ENCODE assay signal across 11 cellular contexts in genomic region chr9:121360975-121361374, GRCh38. TPM values are rescaled to one million over a fixed set of nuclear protein-coding genes. Genes with fewer than 3 reads are reported as not detected.
DNase-seq lines count a peak whose midpoint lies in the region; ATAC-seq and TF ChIP-seq lines count a peak whose summit lies in the region.
"Had no signal": no experiment of that assay in that cellular context is flagged by ENCODE, and none has a peak within 500 bp of the region (broad histone marks: within the 10 kb centered on the region; RNA-seq: fewer than 3 reads in every experiment).

No MANE protein-coding gene starts in this region.

- no peak overlapping the region for H3K4me3 Mint-ChIP-seq in osteocyte (ENCODE audit: unreplicated experiment)
- H3K4me3 Mint-ChIP-seq: central memory CD8-positive, alpha-beta T cell had no signal

- H3K36me3 ChIP-seq in effector memory CD4-positive, alpha-beta T cell (ENCODE audit: control insufficient read depth, insufficient read depth, low read length), result no peaks in the 10 kb centered on the region

- H3K27me3 ChIP-seq in effector memory CD4-positive, alpha-beta T cell (replicated peaks; ENCODE audit: control insufficient read depth, insufficient read depth, low read length, poor library complexity, severe bottlenecking), result no peaks in the 10 kb centered on the region

- no peaks in the 10 kb centered on the region for H3K9me3 Mint-ChIP-seq in osteocyte (ENCODE audit: unreplicated experiment)
- H3K9me3 Mint-ChIP-seq: central memory CD8-positive, alpha-beta T cell had no signal

- H3K27me3 Mint-ChIP-seq in osteocyte (ENCODE audit: unreplicated experiment), result no peaks in the 10 kb centered on the region
- H3K27me3 Mint-ChIP-seq: central memory CD8-positive, alpha-beta T cell had no signal

- peaks cover 53% of the 10 kb centered on the region for H3K4me1 Mint-ChIP-seq in osteocyte (ENCODE audit: unreplicated experiment)

- peak overlapping the region; percentile 66 for H3K27ac Mint-ChIP-seq in osteocyte (ENCODE audit: unreplicated experiment)

- H3K36me3 Mint-ChIP-seq in osteocyte (ENCODE audit: unreplicated experiment), result no peaks in the 10 kb centered on the region

- no peak overlapping the region for H3K27ac ChIP-seq in effector memory CD4-positive, alpha-beta T cell (ENCODE audit: insufficient read depth, low read length, poor library complexity, severe bottlenecking)

- no peak overlapping the region for H3K4me3 ChIP-seq in AG10803 (ENCODE audit: low read length)
- H3K4me3 ChIP-seq in effector memory CD4-positive, alpha-beta T cell (ENCODE audit: insufficient read depth, low read depth, low read length, poor library complexity, severe bottlenecking), result no peak overlapping the region

- no peak for ATAC-seq in HG03354 (IDR thresholded peaks at IDR 0.05; ENCODE audit: poor library complexity, severe bottlenecking, unreplicated experiment)

- DNase-seq in AG10803 (ENCODE audit: low read depth), result peak; percentile 85
- DNase-seq in RPMI7951 (ENCODE audit: low read depth), result peak; percentile 70
- DNase-seq in fibroblast of peridontal ligament (ENCODE audit: extremely low read depth), result peak; percentile 90
- no peak for DNase-seq in osteocyte (ENCODE audit: extremely low spot score, unreplicated experiment)
- no peak for DNase-seq in COLO668 (lab: John Stamatoyannopoulos, UW; ENCODE audit: unreplicated experiment)
- no peak for DNase-seq in effector memory CD4-positive, alpha-beta T cell
- no peak for DNase-seq in NCI-H1092 (lab: John Stamatoyannopoulos, UW)
- DNase-seq: activated CD4-positive, alpha-beta T cell treated with anti-CD3 and anti-CD28 coated beads, Interleukin-2, amount 50 U/mL, for 1 hour; midbrain had no signal

- H3K9me3 ChIP-seq in effector memory CD4-positive, alpha-beta T cell (ENCODE audit: control insufficient read depth, low read length), result no peaks in the 10 kb centered on the region

- H3K4me1 ChIP-seq in effector memory CD4-positive, alpha-beta T cell (ENCODE audit: control insufficient read depth, insufficient read depth, low read length, poor library complexity, severe bottlenecking), result no peaks in the 10 kb centered on the region

- no peak for TF ChIP-seq CTCF in AG10803 (conservative IDR thresholded peaks at IDR 0.05; ENCODE audit: low read length)
- no peak for TF ChIP-seq CTCF in osteocyte (IDR thresholded peaks at IDR 0.05)

RNA-seq across cellular contexts. Expression of gene STOM, which starts 9.1 kb away (rescaled TPM):
- total RNA-seq in RPMI7951 (2014; rRNA removed; shearing (Covaris generic)), result 43.7 and 45.1 TPM in 2 replicates
- 51.0 and 53.2 TPM in 2 replicates for total RNA-seq in osteocyte

Comparison
In these comparisons a context has a peak if more than half of its experiments do, and no peak if none do; other contexts are left out.
1. DNase-seq: peak in AG10803 (single experiment), RPMI7951 (single experiment) and fibroblast of peridontal ligament (single experiment); none in osteocyte (single experiment), COLO668 (single experiment), effector memory CD4-positive, alpha-beta T cell (0 of 3) and NCI-H1092 (single experiment).